8 cellular contexts compared by ENCODE assay signal in the genomic region with DNA sequence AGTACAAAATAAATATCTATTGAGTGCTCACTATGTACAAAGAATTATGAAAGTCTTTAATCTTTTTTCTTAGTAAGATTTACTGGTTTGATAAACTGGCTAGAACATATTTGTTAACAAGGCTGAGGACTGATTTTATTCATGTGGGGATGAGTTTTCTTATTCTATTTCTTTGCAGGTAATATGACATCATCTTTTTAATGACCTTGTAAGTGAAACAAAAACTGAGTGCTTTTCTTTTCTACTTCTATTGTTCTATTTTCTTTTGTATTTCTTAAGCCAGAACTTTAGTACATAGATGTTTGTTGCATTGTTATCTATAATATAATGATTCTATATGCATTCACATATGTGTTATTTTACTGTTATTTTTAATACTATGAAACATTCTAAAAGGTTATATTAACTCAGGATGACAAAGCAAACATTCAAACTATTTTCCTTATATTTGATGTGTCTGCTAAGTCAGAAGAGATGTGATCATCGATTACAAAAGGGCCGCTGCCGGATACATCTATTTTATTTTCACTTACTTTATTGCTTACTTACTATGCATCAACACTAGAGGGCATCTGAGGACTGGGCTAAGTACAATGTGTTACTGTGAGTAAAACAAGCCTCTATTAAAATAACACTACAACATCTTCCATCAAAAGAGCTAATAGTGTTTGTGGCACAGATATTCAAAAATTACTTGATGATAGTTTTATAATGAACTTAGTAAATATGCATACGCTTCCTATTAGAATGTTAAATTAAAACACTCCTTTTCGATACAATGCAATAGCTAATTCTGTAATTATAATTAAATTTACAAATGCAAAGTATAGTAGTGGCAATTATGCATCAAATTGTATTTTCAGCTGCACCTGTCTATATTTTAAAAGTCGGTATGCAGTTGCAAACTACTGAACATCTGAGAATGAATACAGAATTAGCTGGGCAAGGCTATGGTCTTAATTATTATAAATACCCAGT.
DNase-seq lines count a peak whose midpoint lies in the region; ATAC-seq and TF ChIP-seq lines count a peak whose summit lies in the region.

No MANE protein-coding gene starts in this region.

- no peaks in the 10 kb centered on the region for H4K20me1 ChIP-seq in OCI-LY1 (ENCODE audit: insufficient read depth, low read length)

- H2AFZ ChIP-seq in OCI-LY1 (ENCODE audit: low read length): no peak overlapping the region

- H3K4me1 ChIP-seq in OCI-LY1 (ENCODE audit: insufficient read depth, low read length, severe bottlenecking) (no peaks in the 10 kb centered on the region), colonic mucosa (no peaks in the 10 kb centered on the region), lung (ENCODE audit: control insufficient read depth in 2 of 2, insufficient read depth in 2 of 2, low read length in 2 of 2) (no peaks in the 10 kb centered on the region)

- no peaks in the 10 kb centered on the region for H3K36me3 ChIP-seq in OCI-LY1 (ENCODE audit: insufficient read depth, low read length)
- H3K36me3 ChIP-seq in colonic mucosa: no peaks in the 10 kb centered on the region
- no peaks in the 10 kb centered on the region for H3K36me3 ChIP-seq in lung (ENCODE audit: control insufficient read depth in 2 of 2, insufficient read depth in 2 of 2, low read length in 2 of 2)

- no peak overlapping the region for H3K9ac ChIP-seq in OCI-LY1 (ENCODE audit: low read length)
- H3K9ac ChIP-seq in colonic mucosa (ENCODE audit: low read depth in 2 of 2, low read length in 2 of 2): no peak overlapping the region

- no peaks in the 10 kb centered on the region for H3K9me2 ChIP-seq in OCI-LY1 (ENCODE audit: low read depth, low read length)

- no peaks in the 10 kb centered on the region for H3K9me3 ChIP-seq in OCI-LY1 (ENCODE audit: low read length)
- no peaks in the 10 kb centered on the region for H3K9me3 ChIP-seq in colonic mucosa
- H3K9me3 ChIP-seq in lung (ENCODE audit: control insufficient read depth in 2 of 2, insufficient read depth in 1 of 2, low read length in 1 of 2): no peaks in the 10 kb centered on the region

- in situ Hi-C loops in G401 (cut with HindIII; ENCODE audit: low sequenced_read_pairs): no loop called here

- H3F3A ChIP-seq in OCI-LY1 (ENCODE audit: insufficient read depth, low read length): no peaks in the 10 kb centered on the region

- intact Hi-C loops in colonic mucosa (cut with DNase I): loop anchor here (2.0 to 5.0 kb wide), 2 partner anchors 278 to 356 kb away; no protein-coding TSS in a partner anchor

- H3K4me3 ChIP-seq in OCI-LY1 (ENCODE audit: low read depth, low read length, poor library complexity, severe bottlenecking) (no peak overlapping the region), colonic mucosa (no peak overlapping the region), lung (no peak overlapping the region)

- H3K27ac ChIP-seq in OCI-LY1 (ENCODE audit: low read depth, low read length, poor library complexity, severe bottlenecking) (no peak overlapping the region), colonic mucosa (no peak overlapping the region), lung (ENCODE audit: low read depth in 1 of 2, low read length in 1 of 2) (no peak overlapping the region)

- DNase-seq in G401 (ENCODE audit: low spot score) (peak; percentile 74), HPDE6-E6E7 (ENCODE audit: extremely low spot score) (peak; percentile 20), colonic mucosa (peak; percentile 29), lung (ENCODE audit: low spot score) (no peak), cortex of kidney (lab: John Stamatoyannopoulos, UW) (no peak)
- no peak for DNase-seq in stimulated activated CD4-positive, alpha-beta T cell treated with anti-CD3 and anti-CD28 coated beads, Interleukin-1b, Interleukin-23, amount 100 ng/mL, for 48 hours

- H3K4me2 ChIP-seq in OCI-LY1 (ENCODE audit: low read length): no peak overlapping the region

- no peaks in the 10 kb centered on the region for H3K27me3 ChIP-seq in OCI-LY1 (ENCODE audit: insufficient read depth, low read length)
- H3K27me3 ChIP-seq in colonic mucosa: no peaks in the 10 kb centered on the region
- H3K27me3 ChIP-seq in lung (ENCODE audit: control insufficient read depth, insufficient read depth): no peaks in the 10 kb centered on the region

- TF ChIP-seq CTCF in OCI-LY1 (IDR thresholded peaks at IDR 0.05; ENCODE audit: low read length) (peak; percentile 80), colonic mucosa (IDR thresholded peaks at IDR 0.05) (peak; percentile 62), lung (IDR thresholded peaks at IDR 0.05; ENCODE audit: control extremely low read depth, extremely low read depth) (peak; percentile 34)

- ATAC-seq in GM21390 (IDR thresholded peaks at IDR 0.05; ENCODE audit: unreplicated experiment) (peak; percentile 89), lung (ENCODE audit: insufficient read depth, low FRiP score) (peak; percentile 78)

- 30 to 37% methylated on average over 6 of the region's 6 CpGs for WGBS in lung, 2 donors

- no peaks in the 10 kb centered on the region for H3K79me2 ChIP-seq in OCI-LY1 (ENCODE audit: insufficient read depth, low read length)

Comparison
In these comparisons a context has a peak if more than half of its experiments do, and no peak if none do; other contexts are left out.
1. DNase-seq: peak in G401 (single experiment), HPDE6-E6E7 (single experiment) and colonic mucosa (single experiment); none in lung (single experiment), cortex of kidney (single experiment) and stimulated activated CD4-positive, alpha-beta T cell treated with anti-CD3 and anti-CD28 coated beads, Interleukin-1b, Interleukin-23, amount 100 ng/mL, for 48 hours (single experiment).
2. Peak in every context shown above with its lines, with median percentiles within 50 percentile points of each other: CTCF ChIP-seq.